Comparison of ENCODE assay signal across 8 cellular contexts in genomic region chr3:55749036-55749435, GRCh38.
"Had no signal": no experiment of that assay in that cellular context is flagged by ENCODE, and none has a peak within 500 bp of the region (broad histone marks: within the 10 kb centered on the region; RNA-seq: fewer than 3 reads in every experiment).

No MANE protein-coding gene starts in this region.

- H3K4me3 ChIP-seq: GM23338, K562 had no signal

- DNase-seq: H9, HCEC 1CT had no signal

- H3K9me3 Mint-ChIP-seq: H9 had no signal

- H2AFZ ChIP-seq: GM23338 had no signal

- FAIRE-seq: H1, H54, HepG2, K562 had no signal

- ATAC-seq: GM23338, HepG2, K562 had no signal

- H3K4me3 Mint-ChIP-seq: GM23338, H9 had no signal

- H3K27ac Mint-ChIP-seq: GM23338, H9 had no signal

- H3K4me1 Mint-ChIP-seq: GM23338, H9 had no signal

- H3K4me2 ChIP-seq: GM23338 had no signal

- H3K27ac ChIP-seq: HL-60 had no signal
